8 cellular contexts compared by ENCODE assay signal in the genomic region with DNA sequence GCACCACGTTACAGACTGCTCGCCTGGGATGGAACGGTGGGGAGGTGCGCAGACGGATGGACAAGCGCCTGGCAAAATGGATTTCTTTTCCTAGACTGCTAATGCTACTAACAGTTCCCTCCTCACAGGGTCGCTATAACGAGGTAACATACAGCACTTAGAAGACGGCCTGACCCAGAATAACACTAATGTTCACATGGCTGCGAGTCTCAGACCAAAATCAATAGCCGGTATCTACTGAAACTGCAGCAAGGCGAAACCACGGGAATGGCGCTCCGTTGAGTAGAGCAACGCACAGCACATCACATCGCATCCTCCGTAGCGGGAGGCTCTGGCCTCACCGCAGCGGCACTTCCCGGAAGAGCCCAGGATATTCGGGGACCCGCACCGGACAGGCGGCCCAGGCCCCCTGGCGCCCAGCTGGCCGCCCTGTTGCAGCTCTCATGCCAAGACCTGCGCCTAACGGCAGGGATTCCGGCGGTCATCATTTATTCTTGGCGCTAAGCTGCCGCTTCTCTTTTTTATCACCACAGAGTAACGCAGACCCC. TPM values are rescaled to one million over a fixed set of nuclear protein-coding genes. Genes with fewer than 3 reads are reported as not detected.
DNase-seq lines count a peak whose midpoint lies in the region; ATAC-seq and TF ChIP-seq lines count a peak whose summit lies in the region.

No MANE protein-coding gene starts in this region.

- TF ChIP-seq POLR2A in GM19099 (IDR thresholded peaks at IDR 0.05; ENCODE audit: extremely low read depth, insufficient read length, low read depth) (peak; percentile 21), adrenal gland (IDR thresholded peaks at IDR 0.05) (no peak), gastrocnemius medialis (IDR thresholded peaks at IDR 0.05) (no peak)

- WGBS in adrenal gland, 4 donors: 0 to 4% (median 1%) methylated on average over 18 to 35 of the region's 35 CpGs

- H3K36me3 ChIP-seq in adrenal gland (replicated peaks in 1 of 2) (peaks cover 0 to 20% of the 10 kb centered on the region in 2 donors), gastrocnemius medialis (peaks cover 0 to 23% of the 10 kb centered on the region in 2 donors)

- H3K27me3 ChIP-seq in adrenal gland (no peaks in the 10 kb centered on the region), gastrocnemius medialis (no peaks in the 10 kb centered on the region)

- in situ Hi-C loops in gastrocnemius medialis (cut with MboI; ENCODE audit: low sequenced_read_pairs in 4 of 4): no loop called here

- ATAC-seq in HG03175 (IDR thresholded peaks at IDR 0.05; ENCODE audit: unreplicated experiment): peak; percentile 48
- peak; percentile 54 to 69 for ATAC-seq in gastrocnemius medialis

- H3K4me3 ChIP-seq in adrenal gland (peak overlapping the region; percentile 27 to 79 (median 68)), gastrocnemius medialis (peak overlapping the region; percentile 76 to 84 (median 81))

- intact Hi-C loops in adrenal gland (cut with DNase I) (no loop called here), gastrocnemius medialis (cut with DNase I; ENCODE audit: low total_unique reads) (loop anchor here (2.0 to 5.0 kb wide), 3 partner anchors 46 to 422 kb away; partner anchors contain the start of gene VPS26C)

- H3K27ac ChIP-seq in adrenal gland (peak overlapping the region in 4 of 5 donors; percentile 40 to 90 (median 72)), gastrocnemius medialis (peak overlapping the region; percentile 81 to 88 (median 85))

- TF ChIP-seq CTCF in adrenal gland (IDR thresholded peaks at IDR 0.05) (peak in 2 of 6 experiments; percentile 13 to 18), gastrocnemius medialis (IDR thresholded peaks at IDR 0.05 in 4 of 5, conservative IDR thresholded peaks at IDR 0.05 in 1 of 5) (no peak)

- DNase-seq in CMK (ENCODE audit: low read depth) (peak; percentile 57), OCI-M2 (lab: John Stamatoyannopoulos, UW; ENCODE audit: unreplicated experiment) (peak; percentile 92), adrenal gland (peak in 3 of 7 donors; percentile 25 to 62 (median 37)), hepatic stellate cell (ENCODE audit: low spot score) (peak; percentile 56), gastrocnemius medialis (no peak), NCI-H1436 (lab: John Stamatoyannopoulos, UW) (no peak)

- H3K4me1 ChIP-seq in adrenal gland (replicated peaks in 1 of 2) (peaks cover 0 to 7% of the 10 kb centered on the region in 2 donors), gastrocnemius medialis (peaks cover 4% of the 10 kb centered on the region in 2 donors)

- H3K9me3 ChIP-seq in adrenal gland (replicated peaks in 1 of 3) (no peaks in the 10 kb centered on the region), gastrocnemius medialis (no peaks in the 10 kb centered on the region)

RNA-seq across cellular contexts. Expression of gene VPS26C, which starts 46.6 kb away (rescaled TPM):
- 10 to 100 TPM; 52.5 to 94.8 (median 66.3) TPM for total RNA-seq in adrenal gland
- 10 to 100 TPM; 14.3 to 50.6 (median 22.6) TPM for polyA plus RNA-seq in adrenal gland
- 10 to 100 TPM; 57.6 to 82.7 (median 75.4) TPM for total RNA-seq in gastrocnemius medialis

Comparison
In these comparisons a context has a peak if more than half of its experiments do, and no peak if none do; other contexts are left out.
1. DNase-seq: peak in CMK (single experiment), OCI-M2 (single experiment) and hepatic stellate cell (single experiment); none in gastrocnemius medialis (0 of 2) and NCI-H1436 (single experiment).